Comparison of ENCODE assay signal across 8 cellular contexts in the genomic region with DNA sequence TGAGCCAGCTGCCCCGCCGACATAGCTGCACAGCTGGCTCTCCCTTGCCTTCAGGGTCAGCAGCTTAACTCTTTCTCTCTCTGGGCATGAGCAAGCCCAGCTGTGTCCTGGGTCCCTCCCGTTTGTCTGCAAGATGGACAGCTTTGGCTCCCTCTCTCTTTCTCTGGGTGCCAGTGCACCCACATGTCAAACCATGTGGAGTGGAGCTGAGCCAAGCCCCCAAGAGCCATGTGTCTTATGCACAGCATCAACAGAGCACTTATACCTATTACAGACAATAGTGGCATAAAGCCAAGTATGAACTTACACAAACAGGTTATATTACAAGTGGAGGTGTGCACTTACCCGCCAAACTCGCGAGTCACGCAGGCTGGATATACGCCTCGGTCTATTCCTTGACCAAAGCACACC. TPM values are rescaled to one million over a fixed set of nuclear protein-coding genes. Genes with fewer than 3 reads are reported as not detected.
DNase-seq lines count a peak whose midpoint lies in the region; ATAC-seq and TF ChIP-seq lines count a peak whose summit lies in the region.

No MANE protein-coding gene starts in this region.

- H3K4me1 Mint-ChIP-seq in WTC11 = peaks cover 18% of the 10 kb centered on the region

- no peak overlapping the region for H3K4me2 ChIP-seq in DOHH2 (ENCODE audit: low read length)

- H3K4me3 Mint-ChIP-seq in WTC11 = no peak overlapping the region

- no peaks in the 10 kb centered on the region for H4K20me1 ChIP-seq in DOHH2 (ENCODE audit: control insufficient read depth, insufficient read depth, low read depth, low read length)

- no peak overlapping the region for H3K27ac Mint-ChIP-seq in WTC11

- CTCF ChIA-PET in WTC11 (lab: Charles Lee) = interaction anchor here (0.7 to 3.5 kb wide), 23 partner anchors 9 to 386 kb away, joined by 3 to 64 read pairs (median 4); partner anchors contain the start of gene MTPAP

- H3K27ac ChIP-seq in DOHH2 (ENCODE audit: low read depth, low read length) = no peak overlapping the region

- no peaks in the 10 kb centered on the region for H3K9me2 ChIP-seq in DOHH2 (replicated peaks; ENCODE audit: control insufficient read depth, low read length)

- no peaks in the 10 kb centered on the region; the same call in 1 of the 2 replicates for H3K27me3 Mint-ChIP-seq in WTC11 (ENCODE audit: low read depth)

- peak; percentile 25 for TF ChIP-seq CTCF in DOHH2 (IDR thresholded peaks at IDR 0.05; ENCODE audit: low read depth, low read length, poor library complexity, severe bottlenecking)
- 0 out of 2 replicates have a peak, but pooled peaks have one; percentile 12 for TF ChIP-seq CTCF in WTC11 (IDR thresholded peaks at IDR 0.05)

- no peaks in the 10 kb centered on the region for H3K9me3 Mint-ChIP-seq in WTC11

- no peaks in the 10 kb centered on the region for H3K36me3 ChIP-seq in DOHH2 (ENCODE audit: control insufficient read depth, low read length)

- H3K4me3 ChIP-seq in DOHH2 (ENCODE audit: low read length) = no peak overlapping the region

- intact Hi-C loops in posterior cingulate gyrus (cut with DNase I) = no loop called here

- H3K36me3 Mint-ChIP-seq in WTC11 = no peaks in the 10 kb centered on the region

- H3F3A ChIP-seq in DOHH2 (ENCODE audit: control insufficient read depth, insufficient read depth) = no peaks in the 10 kb centered on the region

- H3K79me2 ChIP-seq in DOHH2 (ENCODE audit: control insufficient read depth, low read length) = no peaks in the 10 kb centered on the region

- H3K9me3 ChIP-seq in DOHH2 (ENCODE audit: control insufficient read depth, insufficient read depth, low read length) = no peaks in the 10 kb centered on the region

- H3K4me1 ChIP-seq in DOHH2 (ENCODE audit: control insufficient read depth, low read length) = no peaks in the 10 kb centered on the region

- DNase-seq in HuH-7.5 (ENCODE audit: low spot score) = peak; percentile 34
- peak; percentile 54 for DNase-seq in WTC11 (ENCODE audit: low spot score)
- DNase-seq in iPS-NIHi11 (ENCODE audit: low spot score) = peak; percentile 66
- DNase-seq in islet precursor cell = no peak
- no peak for DNase-seq in posterior cingulate gyrus
- no peak for DNase-seq in HK-2 (ENCODE audit: unreplicated experiment)
- no peak for DNase-seq in epidermal melanocyte (ENCODE audit: insufficient read length, low spot score)

- peaks cover 7% of the 10 kb centered on the region for H3K27me3 ChIP-seq in DOHH2 (ENCODE audit: control insufficient read depth, low read length)

- peak; percentile 97 for ATAC-seq in WTC11

- POLR2A ChIA-PET in WTC11 (lab: Charles Lee) = no interaction called here

TF ChIP-seq in WTC11, 78 proteins besides CTCF, POLR2A, EP300 and RAD21:
- TF ChIP-seq ZNF219 (CRISPR knock-in tag; IDR thresholded peaks at IDR 0.05; ENCODE audit: borderline replicate concordance) (no peak), ERG (CRISPR knock-in tag; IDR thresholded peaks at IDR 0.05) (no peak), ATF1 (CRISPR knock-in tag; IDR thresholded peaks at IDR 0.05) (no peak), GTF2I (CRISPR knock-in tag; conservative IDR thresholded peaks at IDR 0.05) (no peak), E2F1 (CRISPR knock-in tag; IDR thresholded peaks at IDR 0.05) (no peak), FOXP4 (CRISPR knock-in tag; IDR thresholded peaks at IDR 0.05) (no peak)
- TF ChIP-seq, protein P1, sequence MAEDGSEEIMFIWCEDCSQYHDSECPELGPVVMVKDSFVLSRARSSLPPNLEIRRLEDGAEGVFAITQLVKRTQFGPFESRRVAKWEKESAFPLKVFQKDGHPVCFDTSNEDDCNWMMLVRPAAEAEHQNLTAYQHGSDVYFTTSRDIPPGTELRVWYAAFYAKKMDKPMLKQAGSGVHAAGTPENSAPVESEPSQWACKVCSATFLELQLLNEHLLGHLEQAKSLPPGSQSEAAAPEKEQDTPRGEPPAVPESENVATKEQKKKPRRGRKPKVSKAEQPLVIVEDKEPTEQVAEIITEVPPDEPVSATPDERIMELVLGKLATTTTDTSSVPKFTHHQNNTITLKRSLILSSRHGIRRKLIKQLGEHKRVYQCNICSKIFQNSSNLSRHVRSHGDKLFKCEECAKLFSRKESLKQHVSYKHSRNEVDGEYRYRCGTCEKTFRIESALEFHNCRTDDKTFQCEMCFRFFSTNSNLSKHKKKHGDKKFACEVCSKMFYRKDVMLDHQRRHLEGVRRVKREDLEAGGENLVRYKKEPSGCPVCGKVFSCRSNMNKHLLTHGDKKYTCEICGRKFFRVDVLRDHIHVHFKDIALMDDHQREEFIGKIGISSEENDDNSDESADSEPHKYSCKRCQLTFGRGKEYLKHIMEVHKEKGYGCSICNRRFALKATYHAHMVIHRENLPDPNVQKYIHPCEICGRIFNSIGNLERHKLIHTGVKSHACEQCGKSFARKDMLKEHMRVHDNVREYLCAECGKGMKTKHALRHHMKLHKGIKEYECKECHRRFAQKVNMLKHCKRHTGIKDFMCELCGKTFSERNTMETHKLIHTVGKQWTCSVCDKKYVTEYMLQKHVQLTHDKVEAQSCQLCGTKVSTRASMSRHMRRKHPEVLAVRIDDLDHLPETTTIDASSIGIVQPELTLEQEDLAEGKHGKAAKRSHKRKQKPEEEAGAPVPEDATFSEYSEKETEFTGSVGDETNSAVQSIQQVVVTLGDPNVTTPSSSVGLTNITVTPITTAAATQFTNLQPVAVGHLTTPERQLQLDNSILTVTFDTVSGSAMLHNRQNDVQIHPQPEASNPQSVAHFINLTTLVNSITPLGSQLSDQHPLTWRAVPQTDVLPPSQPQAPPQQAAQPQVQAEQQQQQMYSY (CRISPR knock-in tag; IDR thresholded peaks at IDR 0.05) = no peak
- TF ChIP-seq, protein P2, sequence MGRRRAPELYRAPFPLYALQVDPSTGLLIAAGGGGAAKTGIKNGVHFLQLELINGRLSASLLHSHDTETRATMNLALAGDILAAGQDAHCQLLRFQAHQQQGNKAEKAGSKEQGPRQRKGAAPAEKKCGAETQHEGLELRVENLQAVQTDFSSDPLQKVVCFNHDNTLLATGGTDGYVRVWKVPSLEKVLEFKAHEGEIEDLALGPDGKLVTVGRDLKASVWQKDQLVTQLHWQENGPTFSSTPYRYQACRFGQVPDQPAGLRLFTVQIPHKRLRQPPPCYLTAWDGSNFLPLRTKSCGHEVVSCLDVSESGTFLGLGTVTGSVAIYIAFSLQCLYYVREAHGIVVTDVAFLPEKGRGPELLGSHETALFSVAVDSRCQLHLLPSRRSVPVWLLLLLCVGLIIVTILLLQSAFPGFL (CRISPR knock-in tag; IDR thresholded peaks at IDR 0.05; ENCODE audit: borderline replicate concordance) = no peak
- TF ChIP-seq, protein P3, sequence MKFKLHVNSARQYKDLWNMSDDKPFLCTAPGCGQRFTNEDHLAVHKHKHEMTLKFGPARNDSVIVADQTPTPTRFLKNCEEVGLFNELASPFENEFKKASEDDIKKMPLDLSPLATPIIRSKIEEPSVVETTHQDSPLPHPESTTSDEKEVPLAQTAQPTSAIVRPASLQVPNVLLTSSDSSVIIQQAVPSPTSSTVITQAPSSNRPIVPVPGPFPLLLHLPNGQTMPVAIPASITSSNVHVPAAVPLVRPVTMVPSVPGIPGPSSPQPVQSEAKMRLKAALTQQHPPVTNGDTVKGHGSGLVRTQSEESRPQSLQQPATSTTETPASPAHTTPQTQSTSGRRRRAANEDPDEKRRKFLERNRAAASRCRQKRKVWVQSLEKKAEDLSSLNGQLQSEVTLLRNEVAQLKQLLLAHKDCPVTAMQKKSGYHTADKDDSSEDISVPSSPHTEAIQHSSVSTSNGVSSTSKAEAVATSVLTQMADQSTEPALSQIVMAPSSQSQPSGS (CRISPR knock-in tag; IDR thresholded peaks at IDR 0.05; ENCODE audit: borderline replicate concordance, low read depth) = no peak

RNA-seq across cellular contexts. Expression of gene MTPAP, which starts 35.7 kb away (rescaled TPM):
- 35.2 to 39.5 TPM (median 36.5 TPM) in 3 replicates for total RNA-seq in WTC11 (2021)

RNA-seq across cellular contexts. Expression of gene MAP3K8, which starts 49.2 kb away (rescaled TPM):
- 9.8 to 13.8 TPM (median 11.8 TPM) in 3 replicates for total RNA-seq in WTC11 (2021)

Comparison
In these comparisons a context has a peak if more than half of its experiments do, and no peak if none do; other contexts are left out.
1. DNase-seq: peak in HuH-7.5 (single experiment), WTC11 (single experiment) and iPS-NIHi11 (single experiment); none in islet precursor cell (single experiment), posterior cingulate gyrus (0 of 10), HK-2 (single experiment) and epidermal melanocyte (single experiment).